Comparison of ENCODE assay signal across 21 cellular contexts in genomic region chr2:184162426-184162825, GRCh38.
DNase-seq lines count a peak whose midpoint lies in the region; ATAC-seq and TF ChIP-seq lines count a peak whose summit lies in the region.
"Had no signal": no experiment of that assay in that cellular context is flagged by ENCODE, and none has a peak within 500 bp of the region (broad histone marks: within the 10 kb centered on the region; RNA-seq: fewer than 3 reads in every experiment).

No MANE protein-coding gene starts in this region.

- peak overlapping the region; percentile 44 for H2BK5ac ChIP-seq in mesenchymal stem cell (ENCODE audit: low read depth, low read length, poor library complexity, severe bottlenecking)

- H3K27ac Mint-ChIP-seq in HFFc6: no peak overlapping the region
- no peak overlapping the region for H3K27ac Mint-ChIP-seq in endodermal cell
- H3K27ac Mint-ChIP-seq in type B pancreatic cell: no peak overlapping the region
- H3K27ac Mint-ChIP-seq: CD4-positive, CD25-positive, alpha-beta regulatory T cell; CD8-positive, alpha-beta memory T cell had no signal

- no peak overlapping the region for H3K23ac ChIP-seq in mesenchymal stem cell (ENCODE audit: low read length in 2 of 2)

- H4K91ac ChIP-seq in mesenchymal stem cell (ENCODE audit: low read length): no peak overlapping the region

- H3K27me3 Mint-ChIP-seq in HFFc6 (ENCODE audit: insufficient read depth) (no peaks in the 10 kb centered on the region; the same call in 1 of the 2 replicates), endodermal cell (ENCODE audit: insufficient read depth) (no peaks in the 10 kb centered on the region), type B pancreatic cell (no peaks in the 10 kb centered on the region)
- H3K27me3 Mint-ChIP-seq: CD4-positive, CD25-positive, alpha-beta regulatory T cell; CD8-positive, alpha-beta memory T cell had no signal

- H3K79me1 ChIP-seq in mesenchymal stem cell (replicated peaks; ENCODE audit: low read length, poor library complexity, severe bottlenecking): no peaks in the 10 kb centered on the region

- no peak overlapping the region for H2BK15ac ChIP-seq in mesenchymal stem cell (ENCODE audit: low read depth, poor library complexity, severe bottlenecking)

- no peak overlapping the region for H4K8ac ChIP-seq in mesenchymal stem cell (ENCODE audit: low read length)

- H3K4me3 ChIP-seq in endodermal cell (ENCODE audit: low read length): no peak overlapping the region
- no peak overlapping the region for H3K4me3 ChIP-seq in mesenchymal stem cell (ENCODE audit: insufficient read depth in 1 of 2, low read depth in 1 of 2, low read length in 2 of 2)
- H3K4me3 ChIP-seq: GM12878, HAP-1 had no signal

- H3K36me3 Mint-ChIP-seq in HFFc6 (ENCODE audit: low read depth) (no peaks in the 10 kb centered on the region), endodermal cell (ENCODE audit: low read depth) (peaks cover 2% of the 10 kb centered on the region), type B pancreatic cell (no peaks in the 10 kb centered on the region)
- H3K36me3 Mint-ChIP-seq: CD4-positive, CD25-positive, alpha-beta regulatory T cell; CD8-positive, alpha-beta memory T cell had no signal

- no peak overlapping the region for H3K18ac ChIP-seq in mesenchymal stem cell (ENCODE audit: low read depth in 1 of 2, low read length in 2 of 2)

- no peak overlapping the region for H3K4me2 ChIP-seq in mesenchymal stem cell (ENCODE audit: low read length, poor library complexity, severe bottlenecking)

- ATAC-seq in HG03469 (IDR thresholded peaks at IDR 0.05; ENCODE audit: unreplicated experiment): no peak
- ATAC-seq: GM12878 had no signal

- no peaks in the 10 kb centered on the region for H3K4me1 ChIP-seq in endodermal cell (ENCODE audit: control insufficient read depth, insufficient read depth, low read length)
- no peaks in the 10 kb centered on the region for H3K4me1 ChIP-seq in mesenchymal stem cell (ENCODE audit: control insufficient read depth, insufficient read depth, low read depth, low read length)
- H3K4me1 ChIP-seq: BE2C, HAP-1 had no signal

- TF ChIP-seq CTCF in HFFc6 (IDR thresholded peaks at IDR 0.05) (peak; percentile 29), endodermal cell (conservative IDR thresholded peaks at IDR 0.05) (peak; percentile 46), type B pancreatic cell (conservative IDR thresholded peaks at IDR 0.05) (peak; percentile 62)

- H3K14ac ChIP-seq in mesenchymal stem cell (ENCODE audit: low read length in 2 of 2): no peak overlapping the region

- H2AFZ ChIP-seq in mesenchymal stem cell (ENCODE audit: low read depth, low read length): no peak overlapping the region

- H2AK5ac ChIP-seq in mesenchymal stem cell (ENCODE audit: low read length, severe bottlenecking): no peak overlapping the region

- H3K36me3 ChIP-seq in endodermal cell (ENCODE audit: control insufficient read depth, insufficient read depth, low read length) (no peaks in the 10 kb centered on the region), mesenchymal stem cell (ENCODE audit: control insufficient read depth in 1 of 2, insufficient read depth in 2 of 2, low read depth in 1 of 2, low read length in 2 of 2) (no peaks in the 10 kb centered on the region)
- H3K36me3 ChIP-seq: BE2C, HAP-1 had no signal

- H3K9me3 Mint-ChIP-seq in HFFc6 (peaks cover 52% of the 10 kb centered on the region), endodermal cell (peaks cover 11% of the 10 kb centered on the region), type B pancreatic cell (no peaks in the 10 kb centered on the region)

- H3K4me3 Mint-ChIP-seq in HFFc6 (no peak overlapping the region), endodermal cell (no peak overlapping the region), type B pancreatic cell (no peak overlapping the region)
- H3K4me3 Mint-ChIP-seq: CD4-positive, CD25-positive, alpha-beta regulatory T cell; CD8-positive, alpha-beta memory T cell had no signal

- no peak overlapping the region for H3K9ac ChIP-seq in endodermal cell (ENCODE audit: extremely low read depth, low read length, poor library complexity, severe bottlenecking)
- no peak overlapping the region for H3K9ac ChIP-seq in mesenchymal stem cell (ENCODE audit: low read length)

- 100% methylated on average over 1 of the region's 2 CpGs; no CpG with 5 or more reads in 1 of the 2 experiments for WGBS in endodermal cell (ENCODE audit: insufficient coverage in 1 of 2, insufficient read length in 1 of 2), 2 experiments
- WGBS in mesenchymal stem cell: no CpG with 5 or more reads among the region's 2 CpGs

- H3K4me1 Mint-ChIP-seq in HFFc6 (ENCODE audit: low read depth): no peaks in the 10 kb centered on the region
- H3K4me1 Mint-ChIP-seq in endodermal cell: peaks cover 3% of the 10 kb centered on the region
- H3K4me1 Mint-ChIP-seq in type B pancreatic cell (ENCODE audit: unreplicated experiment): no peaks in the 10 kb centered on the region
- H3K4me1 Mint-ChIP-seq: CD4-positive, CD25-positive, alpha-beta regulatory T cell; CD8-positive, alpha-beta memory T cell had no signal

- no peaks in the 10 kb centered on the region for H3K27me3 ChIP-seq in endodermal cell (ENCODE audit: control insufficient read depth, insufficient read depth, low read length, poor library complexity, severe bottlenecking)
- H3K27me3 ChIP-seq in mesenchymal stem cell (ENCODE audit: control insufficient read depth in 1 of 2, insufficient read depth in 1 of 2, low read length in 2 of 2): no peaks in the 10 kb centered on the region
- H3K27me3 ChIP-seq: BE2C had no signal

- DNase-seq in HFFc6: no peak
- no peak for DNase-seq in endodermal cell
- DNase-seq in mesenchymal stem cell: no peak
- DNase-seq in type B pancreatic cell (ENCODE audit: extremely low spot score, unreplicated experiment): no peak
- DNase-seq in activated gamma-delta T cell treated with Interleukin-2 at 50 U/mL for 16 hours: no peak
- DNase-seq in OCI-M2 (lab: John Stamatoyannopoulos, UW; ENCODE audit: unreplicated experiment): no peak
- DNase-seq: ACHN; BE2C; C1 segment of cervical spinal cord; CD4-positive, CD25-positive, alpha-beta regulatory T cell; CD8-positive, alpha-beta memory T cell; COR-L47; DMS 273 treated with DMSO at 0.1 percent for 48 hours; DMS53; DND-41; EL; IMR-90 had no signal

- H3K4ac ChIP-seq in mesenchymal stem cell (ENCODE audit: low read depth in 1 of 2, low read length in 2 of 2): no peak overlapping the region

- H3K9me3 ChIP-seq in endodermal cell (ENCODE audit: control insufficient read depth, low read length) (no peaks in the 10 kb centered on the region), mesenchymal stem cell (ENCODE audit: control insufficient read depth, low read length) (peaks cover 8% of the 10 kb centered on the region)
- H3K9me3 ChIP-seq: BE2C, HAP-1 had no signal

- H2BK120ac ChIP-seq in mesenchymal stem cell (ENCODE audit: low read depth, low read length): no peak overlapping the region

- no peak overlapping the region for H3K27ac ChIP-seq in endodermal cell (ENCODE audit: low read depth, low read length)
- no peak overlapping the region for H3K27ac ChIP-seq in mesenchymal stem cell (ENCODE audit: low read length, poor library complexity, severe bottlenecking)
- H3K27ac ChIP-seq: HL-60 had no signal

- H2BK12ac ChIP-seq in mesenchymal stem cell (ENCODE audit: low read length in 2 of 2): no peak overlapping the region
